36 cellular contexts compared by ENCODE assay signal in genomic region chr6:64983108-64983507, GRCh38.
"Had no signal": no experiment of that assay in that cellular context is flagged by ENCODE, and none has a peak within 500 bp of the region (broad histone marks: within the 10 kb centered on the region; RNA-seq: fewer than 3 reads in every experiment).

No MANE protein-coding gene starts in this region.

- H3K4me1 ChIP-seq: adrenal gland, ascending aorta, breast epithelium had no signal

- H3K9me3 Mint-ChIP-seq: activated naive CD4-positive, alpha-beta T cell treated with anti-CD3 and anti-CD28 coated beads, Interleukin-2, amount 50 U/mL, for 24 hours; activated naive CD8-positive, alpha-beta T cell treated with anti-CD3 and anti-CD28 coated beads, Interleukin-2, amount 10 ng/mL, durations not matched to agents 7 days and 5 days; brain had no signal

- H3K27me3 ChIP-seq: adrenal gland, ascending aorta, body of pancreas, brain microvascular endothelial cell, breast epithelium, cardiac muscle cell had no signal

- H3K4me3 Mint-ChIP-seq: activated naive CD4-positive, alpha-beta T cell treated with anti-CD3 and anti-CD28 coated beads for 36 hours; activated naive CD4-positive, alpha-beta T cell treated with anti-CD3 and anti-CD28 coated beads, Interleukin-2, amount 10 ng/mL, durations not matched to agents 7 days and 5 days; activated naive CD4-positive, alpha-beta T cell treated with anti-CD3 and anti-CD28 coated beads, Interleukin-2, amount 50 U/mL, for 24 hours; activated naive CD8-positive, alpha-beta T cell; activated naive CD8-positive, alpha-beta T cell treated with anti-CD3 and anti-CD28 coated beads for 36 hours; activated naive CD8-positive, alpha-beta T cell treated with anti-CD3 and anti-CD28 coated beads, Interleukin-2, amount 10 ng/mL, durations not matched to agents 7 days and 5 days; activated naive CD8-positive, alpha-beta T cell treated with anti-CD3 and anti-CD28 coated beads, Interleukin-2, amount 50 U/mL, for 24 hours; activated T-cell treated with anti-CD3 and anti-CD28 coated beads, Interleukin-2, amount 50 U/mL, for 4 hours; activated T-cell treated with anti-CD3 and anti-CD28 coated beads, Interleukin-2, amount 50 U/mL, for 72 hours; activated T-helper 1 cell treated with anti-CD3 and anti-CD28 coated beads, Interleukin-12 subunit alpha, Interleukin-12 subunit beta, Interleukin-2, Interleukin-4 antibody, amounts not matched to agents 30 ng/mL and 10 ng/mL and 1 ng/mL, durations not matched to agents 14 hours and 24 hours and 36 hours; activated T-helper 17 cell treated with anti-CD3 and anti-CD28 coated beads, Interleukin-2, amount 50 U/mL, for 72 hours; brain; central memory CD8-positive, alpha-beta T cell had no signal

- H3K4me1 Mint-ChIP-seq: activated naive CD4-positive, alpha-beta T cell treated with anti-CD3 and anti-CD28 coated beads, Interleukin-2, amount 10 ng/mL, durations not matched to agents 7 days and 5 days; activated naive CD4-positive, alpha-beta T cell treated with anti-CD3 and anti-CD28 coated beads, Interleukin-2, amount 50 U/mL, for 24 hours; activated naive CD8-positive, alpha-beta T cell treated with anti-CD3 and anti-CD28 coated beads for 36 hours; activated naive CD8-positive, alpha-beta T cell treated with anti-CD3 and anti-CD28 coated beads, Interleukin-2, amount 10 ng/mL, durations not matched to agents 7 days and 5 days; activated naive CD8-positive, alpha-beta T cell treated with anti-CD3 and anti-CD28 coated beads, Interleukin-2, amount 50 U/mL, for 24 hours; activated T-helper 17 cell treated with anti-CD3 and anti-CD28 coated beads, Interleukin-2, amount 50 U/mL, for 72 hours; central memory CD8-positive, alpha-beta T cell had no signal

- H3K36me3 ChIP-seq: adrenal gland, ascending aorta, brain microvascular endothelial cell, breast epithelium, cardiac muscle cell had no signal

- DNase-seq: activated effector memory CD4-positive, alpha-beta T cell treated with anti-CD3 and anti-CD28 coated beads, Interleukin-2, amount 50 U/mL, for 16 hours; activated effector memory CD4-positive, alpha-beta T cell treated with Interleukin-2 at 50 U/mL for 16 hours; activated gamma-delta T cell; activated gamma-delta T cell treated with Interleukin-2 at 50 U/mL for 16 hours; activated naive CD4-positive, alpha-beta T cell; activated naive CD4-positive, alpha-beta T cell treated with anti-CD3 and anti-CD28 coated beads for 36 hours; activated naive CD4-positive, alpha-beta T cell treated with anti-CD3 and anti-CD28 coated beads, Interleukin-2, amount 10 ng/mL, durations not matched to agents 7 days and 5 days; activated naive CD4-positive, alpha-beta T cell treated with anti-CD3 and anti-CD28 coated beads, Interleukin-2, amount 50 U/mL, for 16 hours; activated naive CD4-positive, alpha-beta T cell treated with Interleukin-2 at 50 U/mL for 16 hours; activated naive CD8-positive, alpha-beta T cell treated with anti-CD3 and anti-CD28 coated beads for 36 hours; activated naive CD8-positive, alpha-beta T cell treated with anti-CD3 and anti-CD28 coated beads, Interleukin-2, amount 10 ng/mL, durations not matched to agents 7 days and 5 days; activated naive CD8-positive, alpha-beta T cell treated with anti-CD3 and anti-CD28 coated beads, Interleukin-2, amount 50 U/mL, for 24 hours; activated T-cell treated with anti-CD3 and anti-CD28 coated beads, Interleukin-2, amount 50 U/mL, for 4 hours; activated T-cell treated with anti-CD3 and anti-CD28 coated beads, Interleukin-2, amount 50 U/mL, for 48 hours; activated T-cell treated with anti-CD3 and anti-CD28 coated beads, Interleukin-2, amount 50 U/mL, for 72 hours; adrenal gland; amniotic stem cell; amygdala; anterior cingulate cortex; aorta; body of pancreas; brain microvascular endothelial cell; caudate nucleus; central memory CD4-positive, alpha-beta T cell; cerebellar nuclear complex had no signal

- H3K27ac ChIP-seq: adrenal gland, ascending aorta, body of pancreas, brain microvascular endothelial cell, breast epithelium, cardiac muscle cell had no signal

- ATAC-seq: activated naive CD4-positive, alpha-beta T cell treated with anti-CD3 and anti-CD28 coated beads, Interleukin-2, amount 50 U/mL, for 72 hours; activated naive CD8-positive, alpha-beta T cell treated with anti-CD3 and anti-CD28 coated beads, Interleukin-2, amount 50 U/mL, for 24 hours; activated T-cell treated with anti-CD3 and anti-CD28 coated beads, Interleukin-2, amount 50 U/mL, for 4 hours; activated T-cell treated with anti-CD3 and anti-CD28 coated beads, Interleukin-2, amount 50 U/mL, for 72 hours; activated T-helper 17 cell treated with anti-CD3 and anti-CD28 coated beads, Interleukin-2, amount 50 U/mL, for 72 hours; body of pancreas had no signal

- H3K27ac Mint-ChIP-seq: activated naive CD4-positive, alpha-beta T cell treated with anti-CD3 and anti-CD28 coated beads for 36 hours; activated naive CD4-positive, alpha-beta T cell treated with anti-CD3 and anti-CD28 coated beads, Interleukin-2, amount 10 ng/mL, durations not matched to agents 7 days and 5 days; activated naive CD4-positive, alpha-beta T cell treated with anti-CD3 and anti-CD28 coated beads, Interleukin-2, amount 50 U/mL, for 24 hours; activated naive CD4-positive, alpha-beta T cell treated with anti-CD3 and anti-CD28 coated beads, Interleukin-2, amount 50 U/mL, for 72 hours; activated naive CD8-positive, alpha-beta T cell; activated naive CD8-positive, alpha-beta T cell treated with anti-CD3 and anti-CD28 coated beads for 36 hours; activated naive CD8-positive, alpha-beta T cell treated with anti-CD3 and anti-CD28 coated beads, Interleukin-2, amount 10 ng/mL, durations not matched to agents 7 days and 5 days; activated naive CD8-positive, alpha-beta T cell treated with anti-CD3 and anti-CD28 coated beads, Interleukin-2, amount 50 U/mL, for 24 hours; activated T-cell treated with anti-CD3 and anti-CD28 coated beads, Interleukin-2, amount 50 U/mL, for 72 hours; activated T-helper 1 cell treated with anti-CD3 and anti-CD28 coated beads, Interleukin-12 subunit alpha, Interleukin-12 subunit beta, Interleukin-2, Interleukin-4 antibody, amounts not matched to agents 30 ng/mL and 10 ng/mL and 1 ng/mL, durations not matched to agents 14 hours and 24 hours and 36 hours; activated T-helper 17 cell treated with anti-CD3 and anti-CD28 coated beads, Interleukin-2, amount 50 U/mL, for 72 hours; activated T-helper 2 cell treated with anti-CD3 and anti-CD28 coated beads, Interferon-gamma antibody, Interleukin-2, Interleukin-4, amounts not matched to agents 10 μg/mL and 5 μg/mL and 100 μg/mL, durations not matched to agents 14 hours and 24 hours and 36 hours; brain had no signal

- H3K9me3 ChIP-seq: adrenal gland, ascending aorta, body of pancreas, breast epithelium had no signal

- H3K27me3 Mint-ChIP-seq: activated naive CD4-positive, alpha-beta T cell treated with anti-CD3 and anti-CD28 coated beads, Interleukin-2, amount 10 ng/mL, durations not matched to agents 7 days and 5 days; activated naive CD4-positive, alpha-beta T cell treated with anti-CD3 and anti-CD28 coated beads, Interleukin-2, amount 50 U/mL, for 24 hours; activated naive CD8-positive, alpha-beta T cell; activated naive CD8-positive, alpha-beta T cell treated with anti-CD3 and anti-CD28 coated beads for 36 hours; activated naive CD8-positive, alpha-beta T cell treated with anti-CD3 and anti-CD28 coated beads, Interleukin-2, amount 10 ng/mL, durations not matched to agents 7 days and 5 days; activated naive CD8-positive, alpha-beta T cell treated with anti-CD3 and anti-CD28 coated beads, Interleukin-2, amount 50 U/mL, for 24 hours; activated T-helper 17 cell treated with anti-CD3 and anti-CD28 coated beads, Interleukin-2, amount 50 U/mL, for 72 hours; central memory CD8-positive, alpha-beta T cell had no signal

- H3K36me3 Mint-ChIP-seq: activated naive CD4-positive, alpha-beta T cell treated with anti-CD3 and anti-CD28 coated beads, Interleukin-2, amount 10 ng/mL, durations not matched to agents 7 days and 5 days; activated naive CD4-positive, alpha-beta T cell treated with anti-CD3 and anti-CD28 coated beads, Interleukin-2, amount 50 U/mL, for 24 hours; activated naive CD4-positive, alpha-beta T cell treated with anti-CD3 and anti-CD28 coated beads, Interleukin-2, amount 50 U/mL, for 72 hours; activated naive CD8-positive, alpha-beta T cell; activated naive CD8-positive, alpha-beta T cell treated with anti-CD3 and anti-CD28 coated beads for 36 hours; activated naive CD8-positive, alpha-beta T cell treated with anti-CD3 and anti-CD28 coated beads, Interleukin-2, amount 10 ng/mL, durations not matched to agents 7 days and 5 days; brain had no signal

- H3K4me3 ChIP-seq: adrenal gland, ascending aorta, body of pancreas, breast epithelium, cardiac muscle cell had no signal
